In genomic region chr5:110809006-110809405, GRCh38 we compare ENCODE assay signal across 25 cellular contexts.
"Had no signal": no experiment of that assay in that cellular context is flagged by ENCODE, and none has a peak within 500 bp of the region (broad histone marks: within the 10 kb centered on the region; RNA-seq: fewer than 3 reads in every experiment).

No MANE protein-coding gene starts in this region.

- FAIRE-seq: endothelial cell of umbilical vein, frontal cortex, keratinocyte had no signal

- H3K27ac ChIP-seq: coronary artery, esophagus squamous epithelium, lower lobe of right lung, prostate gland, right atrium auricular region, sigmoid colon, stomach, thyroid gland, vagina had no signal

- ATAC-seq: left ventricle myocardium superior; lower lobe of right lung; naive thymus-derived CD8-positive, alpha-beta T cell; stimulated activated effector memory CD8-positive, alpha-beta T cell treated with anti-CD3 and anti-CD28 coated beads, Interleukin-12 subunit alpha, Interleukin-12 subunit beta, amount 100 ng/mL, for 72 hours had no signal

- H3K36me3 ChIP-seq: esophagus squamous epithelium, lower lobe of right lung, prostate gland, right atrium auricular region, sigmoid colon, stomach, thyroid gland, vagina had no signal

- H3K27me3 ChIP-seq: esophagus squamous epithelium, right atrium auricular region, sigmoid colon, stomach, thyroid gland, vagina had no signal

- DNase-seq: dermis blood vessel endothelial cell; effector memory CD4-positive, alpha-beta T cell; erythroblast; esophagus squamous epithelium; hypothalamus; left ventricle myocardium superior; lower lobe of right lung; naive thymus-derived CD8-positive, alpha-beta T cell; nephron progenitor cell; nucleus accumbens; sigmoid colon; stimulated activated CD4-positive, alpha-beta T cell treated with anti-CD3 and anti-CD28 coated beads, Interleukin-2, amount 100 ng/mL, for 24 hours; stimulated activated CD4-positive, alpha-beta T cell treated with anti-CD3 and anti-CD28 coated beads, Interleukin-4, amount 100 ng/mL, for 24 hours; stimulated activated naive CD4-positive, alpha-beta T cell treated with Interleukin-2 at 50 U/mL for 16 hours; stomach; thyroid gland; trophoblast cell had no signal

- H3K9me3 ChIP-seq: lower lobe of right lung, prostate gland, thyroid gland, vagina had no signal

- H3K4me1 ChIP-seq: lower lobe of right lung, prostate gland, right atrium auricular region, sigmoid colon, stomach, thyroid gland, vagina had no signal

- H3K4me3 ChIP-seq: coronary artery, esophagus squamous epithelium, lower lobe of right lung, prostate gland, right atrium auricular region, sigmoid colon, stomach, thyroid gland, vagina had no signal
